In the genomic region with DNA sequence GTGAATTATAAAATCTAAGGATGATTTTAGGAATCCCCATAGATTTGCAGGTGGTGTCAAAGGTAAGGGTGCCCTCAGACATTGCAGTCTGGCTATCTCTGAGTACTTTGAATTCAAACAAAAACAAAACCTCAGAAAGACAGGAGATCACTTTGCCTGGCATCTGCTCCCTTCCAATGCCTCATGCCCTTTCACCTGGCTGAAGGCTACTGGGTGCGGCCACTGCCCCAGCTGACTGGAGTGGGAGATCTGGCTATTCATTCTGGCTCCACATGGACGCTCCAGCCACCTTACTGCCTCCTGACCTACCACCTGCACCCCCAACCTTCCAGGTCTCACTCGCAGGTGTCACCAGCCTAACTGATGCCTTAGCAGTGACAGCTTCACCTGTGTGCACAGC, we compare ENCODE assay signal across 11 cellular contexts. TPM values are rescaled to one million over a fixed set of nuclear protein-coding genes. Genes with fewer than 3 reads are reported as not detected.
DNase-seq lines count a peak whose midpoint lies in the region; ATAC-seq and TF ChIP-seq lines count a peak whose summit lies in the region.
"Not testable (repeated sequence)": the region's sequence is repeated elsewhere in the genome, so short reads cannot be mapped to it uniquely, and the experiment has no call there.
"Had no signal": no experiment of that assay in that cellular context is flagged by ENCODE, and none has a peak within 500 bp of the region (broad histone marks: within the 10 kb centered on the region; RNA-seq: fewer than 3 reads in every experiment).

No MANE protein-coding gene starts in this region.

- not testable (repeated sequence) for H3K9me3 Mint-ChIP-seq in activated CD8-positive, alpha-beta T cell treated with anti-CD3 and anti-CD28 coated beads, Interleukin-2, amount 10 ng/mL, durations not matched to agents 7 days and 5 days (ENCODE audit: insufficient read depth); activated T-helper 17 cell treated with anti-CD3 and anti-CD28 coated beads, Interleukin-2, amount 50 U/mL, for 72 hours; chondrocyte (ENCODE audit: low read depth); mesothelial cell of epicardium; stimulated activated naive CD8-positive, alpha-beta T cell treated with anti-CD3 and anti-CD28 coated beads, Interleukin-15, amount 100 ng/mL, for 72 hours

- POLR2A ChIA-PET in activated CD8-positive, alpha-beta T cell treated with anti-CD3 and anti-CD28 coated beads, Interleukin-2, amount 10 ng/mL, durations not matched to agents 7 days and 5 days (lab: Charles Lee): not testable (repeated sequence)

- H3K27me3 Mint-ChIP-seq in activated CD8-positive, alpha-beta T cell treated with anti-CD3 and anti-CD28 coated beads, Interleukin-2, amount 10 ng/mL, durations not matched to agents 7 days and 5 days (ENCODE audit: low read depth); activated T-helper 17 cell treated with anti-CD3 and anti-CD28 coated beads, Interleukin-2, amount 50 U/mL, for 72 hours; chondrocyte (ENCODE audit: low read depth); mesothelial cell of epicardium (ENCODE audit: low read depth); stimulated activated naive CD8-positive, alpha-beta T cell treated with anti-CD3 and anti-CD28 coated beads, Interleukin-15, amount 100 ng/mL, for 72 hours: not testable (repeated sequence)

- H3K27ac Mint-ChIP-seq in activated CD8-positive, alpha-beta T cell treated with anti-CD3 and anti-CD28 coated beads, Interleukin-2, amount 10 ng/mL, durations not matched to agents 7 days and 5 days: peak overlapping the region; percentile 50
- H3K27ac Mint-ChIP-seq in activated T-helper 17 cell treated with anti-CD3 and anti-CD28 coated beads, Interleukin-2, amount 50 U/mL, for 72 hours: peak overlapping the region; percentile 5
- H3K27ac Mint-ChIP-seq in chondrocyte (ENCODE audit: unreplicated experiment): peak overlapping the region; percentile 41
- H3K27ac Mint-ChIP-seq in mesothelial cell of epicardium: peak overlapping the region; percentile 94
- peak overlapping the region; percentile 17 to 30 for H3K27ac Mint-ChIP-seq in stimulated activated naive CD8-positive, alpha-beta T cell treated with anti-CD3 and anti-CD28 coated beads, Interleukin-15, amount 100 ng/mL, for 72 hours

- CTCF ChIA-PET in activated CD8-positive, alpha-beta T cell treated with anti-CD3 and anti-CD28 coated beads, Interleukin-2, amount 10 ng/mL, durations not matched to agents 7 days and 5 days (lab: Charles Lee): interaction anchor here (1.2 kb wide), 1 partner anchor 10 kb away, joined by 3 read pairs; a partner anchor contains a TSS

- TF ChIP-seq CTCF in chondrocyte (IDR thresholded peaks at IDR 0.05); mesothelial cell of epicardium (IDR thresholded peaks at IDR 0.05; ENCODE audit: unreplicated experiment): not testable (repeated sequence)

- peaks cover 75% of the 10 kb centered on the region for H3K36me3 Mint-ChIP-seq in activated CD8-positive, alpha-beta T cell treated with anti-CD3 and anti-CD28 coated beads, Interleukin-2, amount 10 ng/mL, durations not matched to agents 7 days and 5 days (ENCODE audit: low read depth)
- peaks cover 98% of the 10 kb centered on the region for H3K36me3 Mint-ChIP-seq in activated T-helper 17 cell treated with anti-CD3 and anti-CD28 coated beads, Interleukin-2, amount 50 U/mL, for 72 hours (ENCODE audit: low read depth)
- peaks cover 52% of the 10 kb centered on the region for H3K36me3 Mint-ChIP-seq in chondrocyte (ENCODE audit: low read depth)
- H3K36me3 Mint-ChIP-seq in mesothelial cell of epicardium: peaks cover 58% of the 10 kb centered on the region

- H3K4me1 Mint-ChIP-seq in activated CD8-positive, alpha-beta T cell treated with anti-CD3 and anti-CD28 coated beads, Interleukin-2, amount 10 ng/mL, durations not matched to agents 7 days and 5 days (ENCODE audit: low read depth): peaks cover 36% of the 10 kb centered on the region
- peaks cover 15% of the 10 kb centered on the region for H3K4me1 Mint-ChIP-seq in activated T-helper 17 cell treated with anti-CD3 and anti-CD28 coated beads, Interleukin-2, amount 50 U/mL, for 72 hours
- peaks cover 11% of the 10 kb centered on the region for H3K4me1 Mint-ChIP-seq in chondrocyte (ENCODE audit: low read depth)
- peaks cover 40% of the 10 kb centered on the region for H3K4me1 Mint-ChIP-seq in mesothelial cell of epicardium
- H3K4me1 Mint-ChIP-seq in stimulated activated naive CD8-positive, alpha-beta T cell treated with anti-CD3 and anti-CD28 coated beads, Interleukin-15, amount 100 ng/mL, for 72 hours: peaks cover 30% of the 10 kb centered on the region

- H3K4me3 Mint-ChIP-seq in activated CD8-positive, alpha-beta T cell treated with anti-CD3 and anti-CD28 coated beads, Interleukin-2, amount 10 ng/mL, durations not matched to agents 7 days and 5 days; activated T-helper 17 cell treated with anti-CD3 and anti-CD28 coated beads, Interleukin-2, amount 50 U/mL, for 72 hours; chondrocyte (ENCODE audit: unreplicated experiment); mesothelial cell of epicardium; stimulated activated naive CD8-positive, alpha-beta T cell treated with anti-CD3 and anti-CD28 coated beads, Interleukin-15, amount 100 ng/mL, for 72 hours: not testable (repeated sequence)

- DNase-seq in activated CD8-positive, alpha-beta T cell treated with anti-CD3 and anti-CD28 coated beads, Interleukin-2, amount 10 ng/mL, durations not matched to agents 7 days and 5 days; chondrocyte (ENCODE audit: low spot score); left lobe of liver (ENCODE audit: low spot score); mesothelial cell of epicardium (ENCODE audit: low spot score in 2 of 2, unreplicated experiment in 2 of 2); stimulated activated naive CD8-positive, alpha-beta T cell treated with anti-CD3 and anti-CD28 coated beads, Interleukin-15, amount 100 ng/mL, for 72 hours: not testable (repeated sequence)

- not testable (repeated sequence) for ATAC-seq in activated CD8-positive, alpha-beta T cell treated with anti-CD3 and anti-CD28 coated beads, Interleukin-2, amount 10 ng/mL, durations not matched to agents 7 days and 5 days; activated T-helper 17 cell treated with anti-CD3 and anti-CD28 coated beads, Interleukin-2, amount 50 U/mL, for 72 hours (replicated peaks); stimulated activated naive CD8-positive, alpha-beta T cell treated with anti-CD3 and anti-CD28 coated beads, Interleukin-15, amount 100 ng/mL, for 72 hours
- peak; percentile 70 for ATAC-seq in left lobe of liver

RNA-seq across cellular contexts. Expression of a gene that starts 9.7 kb away (rescaled TPM):
- total RNA-seq in activated CD8-positive, alpha-beta T cell treated with anti-CD3 and anti-CD28 coated beads, Interleukin-2, amount 10 ng/mL, durations not matched to agents 7 days and 5 days: 10 to 100 TPM; 62.4 TPM
- total RNA-seq in activated T-helper 17 cell treated with anti-CD3 and anti-CD28 coated beads, Interleukin-2, amount 50 U/mL, for 72 hours: 100 to 1,000 TPM; 105 to 116 TPM
- total RNA-seq in chondrocyte: 58.7 to 84.1 TPM (median 83.8 TPM) in 3 replicates
- 44.4 TPM for total RNA-seq in left lobe of liver
- total RNA-seq in mesothelial cell of epicardium: 55.5 to 59.4 TPM (median 56.1 TPM) in 3 replicates

RNA-seq across cellular contexts. Expression of a gene that starts 23.3 kb away (rescaled TPM):
- total RNA-seq in activated CD8-positive, alpha-beta T cell treated with anti-CD3 and anti-CD28 coated beads, Interleukin-2, amount 10 ng/mL, durations not matched to agents 7 days and 5 days: 10 to 100 TPM; 37.4 to 38.2 TPM
- total RNA-seq in activated T-helper 17 cell treated with anti-CD3 and anti-CD28 coated beads, Interleukin-2, amount 50 U/mL, for 72 hours: 10 to 100 TPM; 52.8 to 89.4 TPM
- total RNA-seq in chondrocyte (16.7 to 38.4 TPM (median 16.9 TPM) in 3 replicates), left lobe of liver (99.8 TPM), mesothelial cell of epicardium (1.7 to 1.9 TPM (median 1.7 TPM) in 3 replicates)
- total RNA-seq: H1, H7 had no signal

RNA-seq across cellular contexts. Expression of a gene that starts 28.0 kb away (rescaled TPM):
- 1 to 10 TPM; 6.9 to 8.5 TPM for total RNA-seq in activated CD8-positive, alpha-beta T cell treated with anti-CD3 and anti-CD28 coated beads, Interleukin-2, amount 10 ng/mL, durations not matched to agents 7 days and 5 days
- 1 to 10 TPM in 1 of 2 donors, under 1 TPM in 1; 0.56 to 1.2 TPM for total RNA-seq in activated T-helper 17 cell treated with anti-CD3 and anti-CD28 coated beads, Interleukin-2, amount 50 U/mL, for 72 hours
- total RNA-seq in chondrocyte (0.12 TPM in 1 of 3 replicates, not detected in the others), left lobe of liver (0.60 TPM), mesothelial cell of epicardium (15.0 to 16.4 TPM (median 15.9 TPM) in 3 replicates)
- total RNA-seq: CD4-positive, alpha-beta T cell; GM12878; GM23248; H1; H7 had no signal

Comparison
In these comparisons a context has a peak if more than half of its experiments do, and no peak if none do; other contexts are left out.
1. H3K27ac Mint-ChIP-seq: peak in every context shown above with its lines; median percentile 94 in mesothelial cell of epicardium; 50 in activated CD8-positive, alpha-beta T cell treated with anti-CD3 and anti-CD28 coated beads, Interleukin-2, amount 10 ng/mL, durations not matched to agents 7 days and 5 days; 41 in chondrocyte; 24 in stimulated activated naive CD8-positive, alpha-beta T cell treated with anti-CD3 and anti-CD28 coated beads, Interleukin-15, amount 100 ng/mL, for 72 hours; 5 in activated T-helper 17 cell treated with anti-CD3 and anti-CD28 coated beads, Interleukin-2, amount 50 U/mL, for 72 hours.